ENCODE assay signal across 12 cellular contexts in genomic region chr4:8316251-8316771, GRCh38. TPM values are rescaled to one million over a fixed set of nuclear protein-coding genes. Genes with fewer than 3 reads are reported as not detected.
A peak's percentile ranks its signal among the peaks of the same experiment; 100 is the strongest.
DNase-seq lines count a peak whose midpoint lies in the region; ATAC-seq and TF ChIP-seq lines count a peak whose summit lies in the region.
"Had no signal": no experiment of that assay in that cellular context is flagged by ENCODE, and none has a peak within 500 bp of the region (broad histone marks: within the 10 kb centered on the region; RNA-seq: fewer than 3 reads in every experiment).

No MANE protein-coding gene starts in this region.

- 54% methylated on average over 3 of the region's 10 CpGs; no CpG with 5 or more reads in 1 of the 2 experiments for WGBS in IMR-90 (ENCODE audit: extremely low coverage in 2 of 2, insufficient read length in 1 of 2), 2 experiments
- 66% methylated on average over 9 of the region's 10 CpGs for WGBS in mesenchymal stem cell
- WGBS in stomach, 5 donors: 79 to 82% (median 80%) methylated on average over 10 of the region's 10 CpGs

- H3K4ac ChIP-seq in IMR-90 (ENCODE audit: low read depth, low read length): peak overlapping the region; percentile 42
- peak overlapping the region; percentile 40 to 47 for H3K4ac ChIP-seq in mesenchymal stem cell (ENCODE audit: low read depth in 1 of 2, low read length in 2 of 2)

- H3K27ac ChIP-seq in IMR-90 (ENCODE audit: insufficient read depth, low read length) (peak overlapping the region; percentile 18; the same call in 1 of the 2 replicates), mesenchymal stem cell (ENCODE audit: low read length, poor library complexity, severe bottlenecking) (peak overlapping the region; percentile 66), stomach (peak overlapping the region in 3 of 5 donors; percentile 8 to 63 (median 62))

- H3K14ac ChIP-seq in IMR-90 (replicated peaks; ENCODE audit: low read depth, low read length): 0 out of 2 replicates have a peak overlapping the region, but pooled peaks have one; percentile 6
- no peak overlapping the region for H3K14ac ChIP-seq in mesenchymal stem cell (ENCODE audit: low read length in 2 of 2)

- no peak overlapping the region for H3K56ac ChIP-seq in IMR-90 (ENCODE audit: extremely low read depth, insufficient read depth, low read length)

- H3K4me1 Mint-ChIP-seq in brain: peaks cover 26% of the 10 kb centered on the region
- H3K4me1 Mint-ChIP-seq in activated CD8-positive, alpha-beta T cell treated with anti-CD3 and anti-CD28 coated beads for 36 hours (ENCODE audit: low read depth): no peaks in the 10 kb centered on the region

- H3K9me1 ChIP-seq in IMR-90 (ENCODE audit: insufficient read depth, low read length): peaks cover 9% of the 10 kb centered on the region

- no peak overlapping the region for H3K4me2 ChIP-seq in IMR-90 (ENCODE audit: low read depth, low read length)
- no peak overlapping the region for H3K4me2 ChIP-seq in mesenchymal stem cell (ENCODE audit: low read length, poor library complexity, severe bottlenecking)

- H2AK9ac ChIP-seq in IMR-90 (replicated peaks; ENCODE audit: low read depth, low read length, poor library complexity): peak overlapping the region; percentile 81

- no TSS peak for BruUV-seq in IMR-90 (replicated peaks; lab: Mats Ljungman, UMichigan)

- dilution Hi-C loops in IMR-90 (cut with HindIII; ENCODE audit: low sequenced_read_pairs, unreplicated experiment): no loop called here

- H3K18ac ChIP-seq in IMR-90 (ENCODE audit: low read depth, low read length) (no peak overlapping the region), mesenchymal stem cell (ENCODE audit: low read depth in 1 of 2, low read length in 2 of 2) (peak overlapping the region in 1 of 2 experiments; percentile 83)

- H3K79me1 ChIP-seq in IMR-90 (ENCODE audit: low read depth in 1 of 2, low read length in 2 of 2) (no peaks in the 10 kb centered on the region), mesenchymal stem cell (replicated peaks; ENCODE audit: low read length, poor library complexity, severe bottlenecking) (no peaks in the 10 kb centered on the region)

- H3K9ac ChIP-seq in IMR-90 (ENCODE audit: low read depth, low read length): no peak overlapping the region
- peak overlapping the region; percentile 35 for H3K9ac ChIP-seq in mesenchymal stem cell (ENCODE audit: low read length)

- H3K4me1 ChIP-seq in IMR-90 (ENCODE audit: control insufficient read depth, insufficient read depth, low read length) (peaks cover 14% of the 10 kb centered on the region), mesenchymal stem cell (ENCODE audit: control insufficient read depth, insufficient read depth, low read depth, low read length) (peaks cover 26% of the 10 kb centered on the region), stomach (peaks cover 14 to 39% (median 29%) of the 10 kb centered on the region in 4 donors)

- H3K9me3 Mint-ChIP-seq in brain: peaks cover 14 to 30% (median 26%) of the 10 kb centered on the region in 5 experiments
- peaks cover 7% of the 10 kb centered on the region for H3K9me3 Mint-ChIP-seq in activated CD8-positive, alpha-beta T cell treated with anti-CD3 and anti-CD28 coated beads for 36 hours
- H3K9me3 Mint-ChIP-seq: effector memory CD8-positive, alpha-beta T cell had no signal

- intact Hi-C loops in IMR-90 (cut with micrococcal nuclease) (loop anchor here (1.0 kb wide), 1 partner anchor 74 kb away; no protein-coding TSS in a partner anchor), stomach (cut with DNase I; ENCODE audit: low total_unique reads) (no loop called here)
- intact Hi-C loops in activated CD8-positive, alpha-beta T cell treated with anti-CD3 and anti-CD28 coated beads for 36 hours (cut with micrococcal nuclease): no loop called here

- no peaks in the 10 kb centered on the region for H3K36me3 Mint-ChIP-seq in brain
- H3K36me3 Mint-ChIP-seq in activated CD8-positive, alpha-beta T cell treated with anti-CD3 and anti-CD28 coated beads for 36 hours (ENCODE audit: low read depth): no peaks in the 10 kb centered on the region

- peak overlapping the region in 3 of 5 experiments; percentile 82 to 96 (median 89) for H3K27ac Mint-ChIP-seq in brain
- no peak overlapping the region for H3K27ac Mint-ChIP-seq in activated CD8-positive, alpha-beta T cell treated with anti-CD3 and anti-CD28 coated beads for 36 hours
- H3K27ac Mint-ChIP-seq: effector memory CD8-positive, alpha-beta T cell had no signal

- H3K9me3 ChIP-seq in IMR-90 (ENCODE audit: control insufficient read depth, insufficient read depth, low read length) (peaks cover 5% of the 10 kb centered on the region), mesenchymal stem cell (ENCODE audit: control insufficient read depth, low read length) (peaks cover 14% of the 10 kb centered on the region), stomach (peaks cover 0 to 7% (median 2%) of the 10 kb centered on the region in 4 donors)

- no peaks in the 10 kb centered on the region for H4K20me1 ChIP-seq in IMR-90 (ENCODE audit: insufficient read depth, low read length)

- H3K4me3 Mint-ChIP-seq in brain: peak overlapping the region in 1 of 5 experiments; percentile 60
- H3K4me3 Mint-ChIP-seq in activated CD8-positive, alpha-beta T cell treated with anti-CD3 and anti-CD28 coated beads for 36 hours: no peak overlapping the region
- H3K4me3 Mint-ChIP-seq: effector memory CD8-positive, alpha-beta T cell had no signal

- H2BK20ac ChIP-seq in IMR-90 (ENCODE audit: low read depth, low read length): peak overlapping the region; percentile 50; the same call in 1 of the 2 replicates

- H2BK120ac ChIP-seq in IMR-90 (ENCODE audit: low read depth, low read length): peak overlapping the region; percentile 64
- H2BK120ac ChIP-seq in mesenchymal stem cell (ENCODE audit: low read depth, low read length): no peak overlapping the region

- H4K91ac ChIP-seq in IMR-90 (ENCODE audit: insufficient read depth, low read depth, low read length) (peak overlapping the region; percentile 19; the same call in 1 of the 2 replicates), mesenchymal stem cell (ENCODE audit: low read length) (no peak overlapping the region)

- TF ChIP-seq EP300 in stomach (IDR thresholded peaks at IDR 0.05): no peak

- peaks cover 17% of the 10 kb centered on the region for H3K27me3 Mint-ChIP-seq in brain
- no peaks in the 10 kb centered on the region for H3K27me3 Mint-ChIP-seq in activated CD8-positive, alpha-beta T cell treated with anti-CD3 and anti-CD28 coated beads for 36 hours

- H3K4me3 ChIP-seq in IMR-90 (ENCODE audit: insufficient read depth, low read depth, low read length) (no peak overlapping the region), mesenchymal stem cell (ENCODE audit: insufficient read depth in 1 of 2, low read depth in 1 of 2, low read length in 2 of 2) (no peak overlapping the region), stomach (no peak overlapping the region)
- H3K4me3 ChIP-seq: lung had no signal

- H2AK5ac ChIP-seq in IMR-90 (ENCODE audit: low read depth, low read length): peak overlapping the region; percentile 84
- no peak overlapping the region for H2AK5ac ChIP-seq in mesenchymal stem cell (ENCODE audit: low read length, severe bottlenecking)

- H3K36me3 ChIP-seq in IMR-90 (ENCODE audit: control insufficient read depth, insufficient read depth, low read length) (no peaks in the 10 kb centered on the region), mesenchymal stem cell (ENCODE audit: control insufficient read depth in 1 of 2, insufficient read depth in 2 of 2, low read depth in 1 of 2, low read length in 2 of 2) (no peaks in the 10 kb centered on the region), stomach (no peaks in the 10 kb centered on the region)

- H3K27me3 ChIP-seq in IMR-90 (ENCODE audit: control insufficient read depth, insufficient read depth, low read length) (no peaks in the 10 kb centered on the region), mesenchymal stem cell (ENCODE audit: control insufficient read depth in 1 of 2, insufficient read depth in 1 of 2, low read length in 2 of 2) (peaks cover 1 to 13% of the 10 kb centered on the region in 2 experiments), stomach (no peaks in the 10 kb centered on the region)

- CTCF ChIA-PET in IMR-90 (lab: Yijun Ruan, JAX): no interaction called here
- CTCF ChIA-PET in activated CD8-positive, alpha-beta T cell treated with anti-CD3 and anti-CD28 coated beads for 36 hours (lab: Charles Lee): no interaction called here

- H2BK5ac ChIP-seq in IMR-90 (ENCODE audit: low read depth, low read length, poor library complexity, severe bottlenecking) (no peak overlapping the region), mesenchymal stem cell (ENCODE audit: low read depth, low read length, poor library complexity, severe bottlenecking) (no peak overlapping the region)

- DNase-seq in IMR-90 (no peak), mesenchymal stem cell (no peak), stomach (no peak)
- DNase-seq in effector CD4-positive, alpha-beta T cell: no peak
- DNase-seq in activated CD8-positive, alpha-beta T cell treated with anti-CD3 and anti-CD28 coated beads for 36 hours: no peak
- DNase-seq: activated T-cell treated with anti-CD3 and anti-CD28 coated beads for 4 hours; amygdala; effector memory CD8-positive, alpha-beta T cell; glutamatergic neuron had no signal

- TF ChIP-seq CTCF in IMR-90 (conservative IDR thresholded peaks at IDR 0.05; ENCODE audit: low read depth, low read length) (no peak), brain (conservative IDR thresholded peaks at IDR 0.05) (no peak), stomach (IDR thresholded peaks at IDR 0.05) (no peak)
- TF ChIP-seq CTCF in activated CD8-positive, alpha-beta T cell treated with anti-CD3 and anti-CD28 coated beads for 36 hours (IDR thresholded peaks at IDR 0.05): no peak

- H2BK12ac ChIP-seq in mesenchymal stem cell (ENCODE audit: low read length in 2 of 2): peak overlapping the region in 1 of 2 experiments; percentile 79

- TF ChIP-seq RAD21 in IMR-90 (IDR thresholded peaks at IDR 0.05; ENCODE audit: low read length): no peak

- POLR2A ChIA-PET in IMR-90 (lab: Charles Lee; ENCODE audit: unreplicated experiment): no interaction called here
- POLR2A ChIA-PET in activated CD8-positive, alpha-beta T cell treated with anti-CD3 and anti-CD28 coated beads for 36 hours (lab: Charles Lee): no interaction called here

- H3K23ac ChIP-seq in IMR-90 (ENCODE audit: low read depth, low read length): no peak overlapping the region
- no peak overlapping the region for H3K23ac ChIP-seq in mesenchymal stem cell (ENCODE audit: low read length in 2 of 2)

- no peak overlapping the region for H4K5ac ChIP-seq in IMR-90 (ENCODE audit: low read depth, low read length)

- peak overlapping the region; percentile 71 for H2AFZ ChIP-seq in IMR-90 (replicated peaks; ENCODE audit: low read length, poor library complexity)
- H2AFZ ChIP-seq in mesenchymal stem cell (ENCODE audit: low read depth, low read length): peak overlapping the region; percentile 46

- H4K8ac ChIP-seq in IMR-90 (ENCODE audit: low read depth in 2 of 2, low read length in 2 of 2) (peak overlapping the region in 1 of 2 experiments; percentile 58; a peak in 2 of 4 replicates), mesenchymal stem cell (ENCODE audit: low read length) (no peak overlapping the region)

- H2BK15ac ChIP-seq in IMR-90 (ENCODE audit: low read depth, low read length): no peak overlapping the region
- no peak overlapping the region for H2BK15ac ChIP-seq in mesenchymal stem cell (ENCODE audit: low read depth, poor library complexity, severe bottlenecking)

- in situ Hi-C loops in IMR-90 (cut with MboI; ENCODE audit: low sequenced_read_pairs): no loop called here

- ATAC-seq in IMR-90 (ENCODE audit: low read depth) (peak; percentile 64), HG03439 (IDR thresholded peaks at IDR 0.05; ENCODE audit: unreplicated experiment) (no peak)
- no peak for ATAC-seq in activated CD8-positive, alpha-beta T cell treated with anti-CD3 and anti-CD28 coated beads for 36 hours
- ATAC-seq: effector memory CD8-positive, alpha-beta T cell had no signal

- TF ChIP-seq POLR2A in IMR-90 (IDR thresholded peaks at IDR 0.05; ENCODE audit: low read depth, low read length) (no peak), stomach (IDR thresholded peaks at IDR 0.05) (no peak)

RNA-seq across cellular contexts. Expression of gene HTRA3, which starts 46.8 kb away (rescaled TPM):
- 1.1 and 1.3 TPM in 2 replicates for total RNA-seq in IMR-90 (2012; rRNA removed)
- 8.9 and 9.5 TPM in 2 replicates for polyA plus RNA-seq in IMR-90 (2012; rRNA removed)
- 5.3 and 12.8 TPM in 2 replicates for polyA plus RNA-seq in IMR-90 (2012; cell fraction: cytosol; rRNA removed)
- 3.7 and 5.2 TPM in 2 replicates for polyA plus RNA-seq in IMR-90 (2012; cell fraction: nucleus; rRNA removed; ENCODE audit: low replicate concordance)
- 1.6 TPM for polyA plus RNA-seq in brain (ENCODE audit: insufficient read depth, low read depth, low replicate concordance)
- 88.3 TPM for polyA plus RNA-seq in mesenchymal stem cell (2013, experiment 1 of 2)
- 87.5 TPM for polyA plus RNA-seq in mesenchymal stem cell (2013, experiment 2 of 2)
- total RNA-seq in stomach: 10 to 100 TPM; 15.6 to 26.8 (median 24.6) TPM
- polyA plus RNA-seq in stomach: 1 to 10 TPM; 6.6 to 9.9 (median 7.9) TPM
- total RNA-seq in activated CD8-positive, alpha-beta T cell treated with anti-CD3 and anti-CD28 coated beads for 36 hours: under 1 TPM in 1 of 2 experiments, not detected in 1; 0.11 TPM
